8 cellular contexts compared by ENCODE assay signal in genomic region chr10:92573798-92574544, GRCh38.
A peak's percentile ranks its signal among the peaks of the same experiment; 100 is the strongest.
DNase-seq lines count a peak whose midpoint lies in the region; ATAC-seq and TF ChIP-seq lines count a peak whose summit lies in the region.

TSS of gene IDE (minus strand) at chr10:92574093. CDS start at chr10:92574019, 74 bp downstream.

- DNase-seq in AG09319 (ENCODE audit: extremely low read depth, low read depth) = peak; percentile 66
- peak; percentile 32 for DNase-seq in NCI-H345 treated with DMSO at 0.1 percent for 48 hours (lab: John Stamatoyannopoulos, UW; ENCODE audit: unreplicated experiment)
- peak; percentile 72 to 74 for DNase-seq in activated CD4-positive, alpha-beta T cell treated with anti-CD3 and anti-CD28 coated beads for 4 hours
- peak; percentile 96 for DNase-seq in left kidney (ENCODE audit: low read depth, low spot score)
- peak; percentile 82 to 86 for DNase-seq in stimulated activated CD4-positive, alpha-beta T cell treated with anti-CD3 and anti-CD28 coated beads, Interleukin-2, amount 100 ng/mL, for 24 hours

- ATAC-seq in GM18867 (IDR thresholded peaks at IDR 0.05; ENCODE audit: unreplicated experiment) (peak; percentile 71), HG03103 (IDR thresholded peaks at IDR 0.05; ENCODE audit: low read depth, unreplicated experiment) (peak; percentile 48)

- peak; percentile 92 for TF ChIP-seq CTCF in AG09319 (IDR thresholded peaks at IDR 0.05; ENCODE audit: low read depth, low read length)

- peak within 1 kb of the TSS; percentile 94 for H3K27ac ChIP-seq in cingulate gyrus (ENCODE audit: low read depth, low read length)

Comparison
In these comparisons a context has a peak if more than half of its experiments do, and no peak if none do; other contexts are left out.
1. Peak in every context shown above with its lines: DNase-seq, ATAC-seq and H3K27ac ChIP-seq.
2. DNase-seq: peak in every context shown above with its lines; median percentile 96 in left kidney; 84 in stimulated activated CD4-positive, alpha-beta T cell treated with anti-CD3 and anti-CD28 coated beads, Interleukin-2, amount 100 ng/mL, for 24 hours; 73 in activated CD4-positive, alpha-beta T cell treated with anti-CD3 and anti-CD28 coated beads for 4 hours; 66 in AG09319; 32 in NCI-H345 treated with DMSO at 0.1 percent for 48 hours.